Comparison of ENCODE assay signal across 8 cellular contexts in the genomic region with DNA sequence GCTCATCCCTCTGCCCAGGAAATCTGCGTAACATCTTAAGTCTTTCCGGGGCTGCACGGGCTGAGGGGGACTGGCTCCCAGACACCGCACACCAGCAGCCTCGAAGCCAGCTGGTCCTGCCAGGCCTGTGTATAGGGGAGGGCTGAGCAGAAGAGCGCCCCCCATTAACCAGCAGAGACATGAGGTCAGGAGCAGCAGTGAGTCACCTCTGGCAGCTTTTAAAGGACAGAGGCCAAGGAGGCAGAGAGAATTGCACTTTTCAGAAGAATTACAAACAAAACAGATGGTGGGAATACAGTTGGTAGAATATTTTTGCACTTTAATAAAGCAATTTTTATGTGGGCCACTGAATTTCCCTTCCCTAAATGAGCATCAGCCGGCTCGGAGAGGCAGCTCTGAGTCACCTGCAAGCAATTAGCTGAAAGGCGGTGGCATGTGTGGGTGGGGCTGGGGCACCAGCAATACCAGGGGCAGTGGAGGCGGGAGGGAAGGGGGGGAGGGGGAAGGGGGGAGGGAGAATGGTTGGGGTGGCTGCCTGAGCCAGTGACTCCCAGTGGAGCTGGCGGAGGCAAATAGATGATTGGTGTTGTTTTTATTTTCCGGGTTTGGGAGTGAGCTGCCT. TPM values are rescaled to one million over a fixed set of nuclear protein-coding genes. Genes with fewer than 3 reads are reported as not detected.
A peak's percentile ranks its signal among the peaks of the same experiment; 100 is the strongest.
DNase-seq lines count a peak whose midpoint lies in the region; ATAC-seq and TF ChIP-seq lines count a peak whose summit lies in the region.

No MANE protein-coding gene starts in this region.

- H3K4me1 Mint-ChIP-seq in progenitor cell of endocrine pancreas (ENCODE audit: low read depth) = peaks cover 29% of the 10 kb centered on the region

- no peak overlapping the region for H3K27ac Mint-ChIP-seq in progenitor cell of endocrine pancreas

- H3K27ac ChIP-seq in ACC112 (ENCODE audit: low read depth, low read length) = peak overlapping the region; percentile 73
- H3K27ac ChIP-seq in RWPE2 (ENCODE audit: poor library complexity, severe bottlenecking) = peak overlapping the region; percentile 86
- no peak overlapping the region for H3K27ac ChIP-seq in hepatocyte

- peak; percentile 39 for DNase-seq in HS-5 (ENCODE audit: low read depth)
- DNase-seq in RWPE2 (ENCODE audit: low spot score) = peak; percentile 94
- DNase-seq in hepatocyte (ENCODE audit: low spot score) = peak; percentile 72
- no peak for DNase-seq in progenitor cell of endocrine pancreas (ENCODE audit: low spot score, unreplicated experiment)
- DNase-seq in occipital lobe (lab: John Stamatoyannopoulos, UW) = no peak

- 49% methylated on average over 10 of the region's 12 CpGs for WGBS in hepatocyte (ENCODE audit: low lambda C conversion rate, missing lambda C conversion rate)

- peak overlapping the region; percentile 33 for H3K4me2 ChIP-seq in hepatocyte

- H3K9me3 ChIP-seq in RWPE2 (ENCODE audit: severe bottlenecking) (no peaks in the 10 kb centered on the region), hepatocyte (ENCODE audit: low read depth) (no peaks in the 10 kb centered on the region)

- no peak overlapping the region for H3K4me3 Mint-ChIP-seq in progenitor cell of endocrine pancreas (ENCODE audit: low read depth)

- H3K4me1 ChIP-seq in ACC112 (ENCODE audit: control insufficient read depth, insufficient read depth, low read length, unreplicated experiment) = peaks cover 18% of the 10 kb centered on the region
- peaks cover 16% of the 10 kb centered on the region for H3K4me1 ChIP-seq in RWPE2 (ENCODE audit: insufficient read depth, poor library complexity, severe bottlenecking)
- H3K4me1 ChIP-seq in hepatocyte (ENCODE audit: insufficient read depth) = peaks cover 7% of the 10 kb centered on the region

- H3K27me3 ChIP-seq in ACC112 (ENCODE audit: insufficient read depth, low read length) (peaks cover 3% of the 10 kb centered on the region), RWPE2 (ENCODE audit: insufficient read depth, poor library complexity, severe bottlenecking) (no peaks in the 10 kb centered on the region), hepatocyte (no peaks in the 10 kb centered on the region)

- no peaks in the 10 kb centered on the region for H3K36me3 Mint-ChIP-seq in progenitor cell of endocrine pancreas (ENCODE audit: insufficient read depth)

- H3K9me2 ChIP-seq in hepatocyte (replicated peaks; ENCODE audit: insufficient read depth) = no peaks in the 10 kb centered on the region

- H3K4me3 ChIP-seq in ACC112 (ENCODE audit: low read depth, low read length) (peak overlapping the region; percentile 56; the same call in 1 of the 2 replicates), RWPE2 (ENCODE audit: severe bottlenecking) (no peak overlapping the region), hepatocyte (no peak overlapping the region)

- H2AFZ ChIP-seq in ACC112 (ENCODE audit: low read length, unreplicated experiment) (no peak overlapping the region), hepatocyte (no peak overlapping the region)

- H3K9me3 Mint-ChIP-seq in progenitor cell of endocrine pancreas (ENCODE audit: low read depth) = no peaks in the 10 kb centered on the region

- no peaks in the 10 kb centered on the region for H3K36me3 ChIP-seq in ACC112 (ENCODE audit: insufficient read depth, low read length)
- no peaks in the 10 kb centered on the region for H3K36me3 ChIP-seq in RWPE2 (ENCODE audit: low read depth)
- H3K36me3 ChIP-seq in hepatocyte (replicated peaks; ENCODE audit: insufficient read depth, low read depth) = no peaks in the 10 kb centered on the region

- TF ChIP-seq CTCF in RWPE2 (IDR thresholded peaks at IDR 0.05; ENCODE audit: poor library complexity, severe bottlenecking) (peak; percentile 28), hepatocyte (IDR thresholded peaks at IDR 0.05; ENCODE audit: poor library complexity) (no peak), progenitor cell of endocrine pancreas (IDR thresholded peaks at IDR 0.05; ENCODE audit: unreplicated experiment) (no peak)

- H4K20me1 ChIP-seq in hepatocyte (ENCODE audit: insufficient read depth, poor library complexity, severe bottlenecking) = no peaks in the 10 kb centered on the region

- ATAC-seq in RWPE2 (ENCODE audit: low read depth) (peak; percentile 70), GM19324 (IDR thresholded peaks at IDR 0.05; ENCODE audit: low FRiP score, unreplicated experiment) (no peak), GM21447 (IDR thresholded peaks at IDR 0.05; ENCODE audit: unreplicated experiment) (no peak)

- no peaks in the 10 kb centered on the region for H3K79me2 ChIP-seq in ACC112 (ENCODE audit: control insufficient read depth, insufficient read depth, low read length, unreplicated experiment)
- H3K79me2 ChIP-seq in hepatocyte = no peaks in the 10 kb centered on the region

- peaks cover 10% of the 10 kb centered on the region for H3K27me3 Mint-ChIP-seq in progenitor cell of endocrine pancreas

RNA-seq across cellular contexts. Expression of a gene that starts 39.1 kb away (rescaled TPM):
- total RNA-seq in hepatocyte (0.12 and 1.5 TPM in 2 replicates), progenitor cell of endocrine pancreas (1.1 and 1.4 TPM in 2 replicates), occipital lobe (11.9 TPM)
- 0.11 and 0.15 TPM in 2 replicates for polyA plus RNA-seq in hepatocyte

Comparison
In these comparisons a context has a peak if more than half of its experiments do, and no peak if none do; other contexts are left out.
1. DNase-seq: peak in HS-5 (single experiment), RWPE2 (single experiment) and hepatocyte (single experiment); none in progenitor cell of endocrine pancreas (single experiment) and occipital lobe (single experiment).